ENCODE assay signal across 16 cellular contexts in genomic region chr6:29629571-29629970, GRCh38. TPM values are rescaled to one million over a fixed set of nuclear protein-coding genes. Genes with fewer than 3 reads are reported as not detected.
DNase-seq lines count a peak whose midpoint lies in the region; TF ChIP-seq lines count a peak whose summit lies in the region.
"Had no signal": no experiment of that assay in that cellular context is flagged by ENCODE, and none has a peak within 500 bp of the region (broad histone marks: within the 10 kb centered on the region; RNA-seq: fewer than 3 reads in every experiment).

No MANE protein-coding gene starts in this region.

- no peak overlapping the region for H3K9ac ChIP-seq in mammary epithelial cell (ENCODE audit: insufficient read depth, low read length)

- 45% methylated on average over 2 of the region's 2 CpGs for WGBS in mammary epithelial cell (ENCODE audit: low coverage, missing lambda C conversion rate)

- no peaks in the 10 kb centered on the region for H3K9me3 Mint-ChIP-seq in MCF 10A (ENCODE audit: unreplicated experiment)
- H3K9me3 Mint-ChIP-seq in glutamatergic neuron (ENCODE audit: unreplicated experiment) = peaks cover 16% of the 10 kb centered on the region
- H3K9me3 Mint-ChIP-seq in CD14-positive monocyte = peaks cover 0 to 10% (median 1%) of the 10 kb centered on the region in 7 donors

- TF ChIP-seq CTCF in mammary epithelial cell (conservative IDR thresholded peaks at IDR 0.05 in 1 of 2, IDR thresholded peaks at IDR 0.05 in 1 of 2; ENCODE audit: extremely low read depth in 1 of 2, insufficient read depth in 1 of 2, low read depth in 1 of 2, low read length in 2 of 2) (no peak), MCF 10A (IDR thresholded peaks at IDR 0.05; ENCODE audit: unreplicated experiment) (no peak), PC-9 (conservative IDR thresholded peaks at IDR 0.05) (no peak), glutamatergic neuron (IDR thresholded peaks at IDR 0.05; ENCODE audit: partially characterized antibody, unreplicated experiment) (no peak), CD14-positive monocyte (IDR thresholded peaks at IDR 0.05) (no peak)

- H3K4me3 Mint-ChIP-seq in MCF 10A (ENCODE audit: unreplicated experiment) (no peak overlapping the region), glutamatergic neuron (ENCODE audit: unreplicated experiment) (peak overlapping the region; percentile 94), CD14-positive monocyte (peak overlapping the region in 1 of 2 donors; percentile 97)

- H3K27me3 Mint-ChIP-seq in MCF 10A (ENCODE audit: insufficient read depth, unreplicated experiment) = no peaks in the 10 kb centered on the region
- H3K27me3 Mint-ChIP-seq in glutamatergic neuron (ENCODE audit: unreplicated experiment) = peaks cover 24% of the 10 kb centered on the region
- peaks cover 42 to 72% (median 53%) of the 10 kb centered on the region in 3 donors for H3K27me3 Mint-ChIP-seq in CD14-positive monocyte (ENCODE audit: low read depth in 3 of 3)

- peaks cover 4% of the 10 kb centered on the region; the same call in 1 of the 2 replicates for H3F3A ChIP-seq in PC-9 (ENCODE audit: insufficient read depth, low read depth)

- H3K27me3 ChIP-seq in mammary epithelial cell (ENCODE audit: insufficient read depth, low read length) (no peaks in the 10 kb centered on the region), PC-9 (ENCODE audit: insufficient read depth, low read depth) (no peaks in the 10 kb centered on the region)
- H3K27me3 ChIP-seq: colonic mucosa had no signal

- intact Hi-C loops in mammary epithelial cell (cut with micrococcal nuclease) = no loop called here
- intact Hi-C loops in MCF 10A (cut with micrococcal nuclease) = no loop called here
- intact Hi-C loops in PC-9 (cut with micrococcal nuclease; ENCODE audit: unreplicated experiment) = no loop called here
- intact Hi-C loops in CD14-positive monocyte (cut with micrococcal nuclease) = no loop called here

- H3K27ac Mint-ChIP-seq in MCF 10A (ENCODE audit: low read depth, unreplicated experiment) = no peak overlapping the region
- H3K27ac Mint-ChIP-seq in glutamatergic neuron (ENCODE audit: unreplicated experiment) = peak overlapping the region; percentile 3
- no peak overlapping the region for H3K27ac Mint-ChIP-seq in CD14-positive monocyte

- H3K4me1 Mint-ChIP-seq in MCF 10A (ENCODE audit: insufficient read depth, unreplicated experiment) (peaks cover 39% of the 10 kb centered on the region), glutamatergic neuron (ENCODE audit: low read depth, unreplicated experiment) (peaks cover 38% of the 10 kb centered on the region), CD14-positive monocyte (peaks cover 65% of the 10 kb centered on the region)

- CTCF ChIA-PET in mammary epithelial cell (lab: Charles Lee; ENCODE audit: low non-redundant PET) (no interaction called here), MCF 10A (lab: Yijun Ruan, JAX) (interaction anchor here (0.5 to 1.0 kb wide), 2 partner anchors 33 to 418 kb away, joined by 3 read pairs; no protein-coding TSS in a partner anchor), PC-9 (lab: Charles Lee) (no interaction called here)

- H3K79me2 ChIP-seq in mammary epithelial cell (ENCODE audit: insufficient read depth, low read length) (peaks cover 10% of the 10 kb centered on the region), PC-9 (ENCODE audit: low read depth) (no peaks in the 10 kb centered on the region)

- POLR2A ChIA-PET in MCF 10A (lab: Yijun Ruan, JAX) = interaction anchor here (2.2 kb wide), 1 partner anchor 11 kb away, joined by 6 read pairs; no protein-coding TSS in a partner anchor
- POLR2A ChIA-PET in PC-9 (lab: Charles Lee; ENCODE audit: unreplicated experiment) = no interaction called here

- DNase-seq in mammary epithelial cell (no peak), MCF 10A (ENCODE audit: unreplicated experiment) (no peak), PC-9 (no peak), glutamatergic neuron (no peak), superior temporal gyrus (ENCODE audit: extremely low spot score) (peak; percentile 16), NCI-H2227 (lab: John Stamatoyannopoulos, UW; ENCODE audit: unreplicated experiment) (no peak), CD14-positive monocyte (ENCODE audit: low spot score) (no peak)
- DNase-seq in NK-92 treated with Interleukin-12 subunit alpha and Interleukin-12 subunit beta, amount 100 ng/mL, for 24 hours (lab: John Stamatoyannopoulos, UW) = no peak
- DNase-seq: colonic mucosa; HCEC 1CT; NCI-H2107; stimulated activated CD4-positive, alpha-beta T cell treated with anti-CD3 and anti-CD28 coated beads, Interleukin-4, amount 100 ng/mL, for 4 hours; stimulated activated naive CD8-positive, alpha-beta T cell treated with anti-CD3 and anti-CD28 coated beads, Interleukin-15, Interleukin-2, amounts not matched to agents 100 U/mL and 50 U/mL, for 24 hours had no signal

- H3K4me3 ChIP-seq in mammary epithelial cell (replicated peaks in 1 of 3; ENCODE audit: insufficient read depth in 1 of 3, low read depth in 2 of 3, low read length in 3 of 3) (peak overlapping the region in 1 of 3 experiments; percentile 21), PC-9 (no peak overlapping the region)

- H3K4me1 ChIP-seq in mammary epithelial cell (ENCODE audit: insufficient read depth, low read length) = peaks cover 42% of the 10 kb centered on the region
- peaks cover 5% of the 10 kb centered on the region; the same call in 1 of the 2 replicates for H3K4me1 ChIP-seq in PC-9 (replicated peaks; ENCODE audit: insufficient read depth)

- H3K9me2 ChIP-seq in PC-9 (ENCODE audit: insufficient read depth) = no peaks in the 10 kb centered on the region

- in situ Hi-C loops in mammary epithelial cell (cut with MboI; ENCODE audit: low sequenced_read_pairs in 2 of 2) = no loop called here

- no peaks in the 10 kb centered on the region for H3K9me3 ChIP-seq in mammary epithelial cell (replicated peaks; ENCODE audit: insufficient read depth, low read length)
- H3K9me3 ChIP-seq in PC-9 (ENCODE audit: insufficient read depth, low read depth) = no peaks in the 10 kb centered on the region
- H3K9me3 ChIP-seq: colonic mucosa had no signal

- no peaks in the 10 kb centered on the region for H3K36me3 ChIP-seq in mammary epithelial cell (ENCODE audit: insufficient read depth, low read length)
- H3K36me3 ChIP-seq in PC-9 (ENCODE audit: low read depth) = no peaks in the 10 kb centered on the region
- H3K36me3 ChIP-seq: colonic mucosa had no signal

- BruUV-seq in mammary epithelial cell (replicated peaks; lab: Mats Ljungman, UMichigan) = TSS peak; percentile 32
- no TSS peak for BruUV-seq in MCF 10A (replicated peaks; lab: Mats Ljungman, UMichigan)
- BruUV-seq in PC-9 (replicated peaks; lab: Mats Ljungman, UMichigan) = no TSS peak

- H2AFZ ChIP-seq in mammary epithelial cell (ENCODE audit: low read depth, low read length) = no peak overlapping the region
- H2AFZ ChIP-seq in PC-9 = no peak overlapping the region

- H3K27ac ChIP-seq in mammary epithelial cell (ENCODE audit: insufficient read depth, low read depth, low read length) = no peak overlapping the region
- no peak overlapping the region for H3K27ac ChIP-seq in PC-9
- H3K27ac ChIP-seq: colonic mucosa had no signal

- H3K36me3 Mint-ChIP-seq in MCF 10A (ENCODE audit: insufficient read depth, unreplicated experiment) (peaks cover 15% of the 10 kb centered on the region), glutamatergic neuron (ENCODE audit: unreplicated experiment) (peaks cover 25% of the 10 kb centered on the region), CD14-positive monocyte (peaks cover 21 to 34% of the 10 kb centered on the region in 2 donors)

- H4K20me1 ChIP-seq in mammary epithelial cell (ENCODE audit: insufficient read depth, low read length) (no peaks in the 10 kb centered on the region), PC-9 (ENCODE audit: insufficient read depth) (no peaks in the 10 kb centered on the region)

- dilution Hi-C loops in mammary epithelial cell (cut with HindIII; ENCODE audit: low sequenced_read_pairs) = no loop called here

- H3K4me2 ChIP-seq in mammary epithelial cell (ENCODE audit: insufficient read depth, low read depth, low read length) (peak overlapping the region; percentile 84), PC-9 (peak overlapping the region; percentile 74; the same call in 1 of the 2 replicates)

RNA-seq across cellular contexts. Expression of gene GABBR1, which starts 3.4 kb away (rescaled TPM):
- total RNA-seq in mammary epithelial cell (10 to 100 TPM; 14.5 to 78.4 TPM), MCF 10A (2022) (38.8 and 43.9 TPM in 2 replicates), PC-9 (2021) (36.3 and 43.6 TPM in 2 replicates), glutamatergic neuron (ENCODE audit: unreplicated experiment) (158 TPM)
- polyA plus RNA-seq in mammary epithelial cell (13.5 TPM), CD14-positive monocyte (1 to 10 TPM in 1 of 2 donors, under 1 TPM in 1; 0.91 to 1.8 TPM)
- polyA minus RNA-seq in mammary epithelial cell = 47.3 TPM

RNA-seq across cellular contexts. Expression of gene MOG, which starts 27.3 kb away (rescaled TPM):
- total RNA-seq in mammary epithelial cell (not detected), MCF 10A (2022) (not detected in 2 replicates), PC-9 (2021) (not detected in 2 replicates), glutamatergic neuron (ENCODE audit: unreplicated experiment) (not detected)
- polyA plus RNA-seq in mammary epithelial cell (not detected), CD14-positive monocyte (not detected)
- polyA minus RNA-seq in mammary epithelial cell = not detected
- total RNA-seq: colonic mucosa; renal cortical epithelial cell; T-helper 2 cell treated with Interferon-gamma antibody and Interleukin-4, amounts not matched to agents 100 ng/mL and 5 ng/mL, for 36 hours had no signal
- polyA plus RNA-seq: adipose tissue had no signal

RNA-seq across cellular contexts. Expression of gene OR2H2, which starts 44.6 kb away (rescaled TPM):
- not detected for total RNA-seq in mammary epithelial cell
- polyA plus RNA-seq in mammary epithelial cell = not detected
- polyA minus RNA-seq in mammary epithelial cell = not detected
- total RNA-seq in MCF 10A (2022) = not detected in 2 replicates
- not detected in 2 replicates for total RNA-seq in PC-9 (2021)
- total RNA-seq in glutamatergic neuron (ENCODE audit: unreplicated experiment) = not detected
- not detected for polyA plus RNA-seq in CD14-positive monocyte
- total RNA-seq: colonic mucosa; renal cortical epithelial cell; T-helper 2 cell treated with Interferon-gamma antibody and Interleukin-4, amounts not matched to agents 100 ng/mL and 5 ng/mL, for 36 hours had no signal
- polyA plus RNA-seq: adipose tissue had no signal

RNA-seq across cellular contexts. Expression of gene ZFP57, which starts 51.4 kb away (rescaled TPM):
- total RNA-seq in mammary epithelial cell (10 to 100 TPM in 1 of 2 donors, 1 to 10 TPM in 1; 2.4 to 30.8 TPM), MCF 10A (2022) (0.23 TPM in 1 of 2 replicates, not detected in the other), PC-9 (2021) (0.98 and 1.1 TPM in 2 replicates), glutamatergic neuron (ENCODE audit: unreplicated experiment) (not detected)
- polyA plus RNA-seq in mammary epithelial cell (1.1 TPM), CD14-positive monocyte (not detected)
- polyA minus RNA-seq in mammary epithelial cell = not detected
- total RNA-seq: colonic mucosa had no signal
